2 cellular contexts compared by ENCODE assay signal in the genomic region with DNA sequence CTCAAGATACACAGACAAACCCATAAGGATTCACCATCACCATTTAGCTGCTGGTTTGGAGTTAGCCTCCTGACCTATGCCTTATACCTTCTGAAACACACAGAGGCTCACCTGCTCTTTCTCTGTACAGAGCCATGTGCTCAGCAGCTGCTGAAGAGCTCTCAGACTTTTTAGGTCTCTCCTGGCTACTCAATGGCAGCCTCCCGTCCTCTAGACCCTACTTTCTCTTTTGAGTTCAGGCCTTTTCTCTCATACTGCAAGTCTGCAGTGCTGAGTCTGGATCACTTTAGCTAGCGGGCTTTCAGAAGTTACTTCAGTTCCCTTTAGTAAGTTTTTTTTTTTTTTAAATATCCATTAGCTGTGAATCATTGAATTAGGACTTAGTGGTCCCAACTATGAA.
A peak's percentile ranks its signal among the peaks of the same experiment; 100 is the strongest.
TF ChIP-seq lines count a peak whose summit lies in the region.

No MANE protein-coding gene starts in this region.

TF ChIP-seq in HCT116, 20 proteins besides CTCF, POLR2A, EP300 and RAD21:
- TF ChIP-seq ZFX (IDR thresholded peaks at IDR 0.05) (0 out of 2 replicates have a peak, but pooled peaks have one; percentile 16), CEBPB (IDR thresholded peaks at IDR 0.05; ENCODE audit: low read depth) (no peak)

TF ChIP-seq in H1, 55 proteins besides CTCF, POLR2A, EP300 and RAD21:
- TF ChIP-seq KDM4A (IDR thresholded peaks at IDR 0.05; ENCODE audit: low read depth, low read length, severe bottlenecking) (no peak), MAFK (IDR thresholded peaks at IDR 0.05; ENCODE audit: low read depth, low read length) (no peak), EGR1 (IDR thresholded peaks at IDR 0.05; ENCODE audit: borderline replicate concordance, low read depth, low read length) (no peak)
